ENCODE assay signal across 8 cellular contexts in genomic region chr5:76082790-76083554, GRCh38. TPM values are rescaled to one million over a fixed set of nuclear protein-coding genes. Genes with fewer than 3 reads are reported as not detected.
DNase-seq lines count a peak whose midpoint lies in the region; ATAC-seq and TF ChIP-seq lines count a peak whose summit lies in the region.

Gene SV2C, plus strand, starts transcription at chr5:76083383. Its CDS starts 48,368 bp downstream, at chr5:76131751.

- DNase-seq in GM10266 (ENCODE audit: extremely low spot score) (peak; percentile 30), NCI-H2171 (lab: John Stamatoyannopoulos, UW) (peak; percentile 33), astrocyte of the cerebellum (ENCODE audit: low read depth) (no peak), lung (ENCODE audit: low spot score) (no peak), thoracic aorta (ENCODE audit: low spot score) (no peak), HK-2 (ENCODE audit: unreplicated experiment) (no peak)

- in situ Hi-C loops in astrocyte of the cerebellum (cut with HindIII; ENCODE audit: low sequenced_read_pairs), result no loop called here

- H3K9me3 ChIP-seq in lung (ENCODE audit: control insufficient read depth in 2 of 2, insufficient read depth in 1 of 2, low read length in 1 of 2) (peaks cover 0 to 10% of the 10 kb centered on the region in 2 donors), thoracic aorta (no peaks in the 10 kb centered on the region)

- H3K36me3 ChIP-seq in lung (ENCODE audit: control insufficient read depth in 2 of 2, insufficient read depth in 2 of 2, low read length in 2 of 2), result no peaks in the 10 kb centered on the region
- no peaks in the 10 kb centered on the region for H3K36me3 ChIP-seq in thoracic aorta

- TF ChIP-seq CTCF in GM10266 (IDR thresholded peaks at IDR 0.05; ENCODE audit: control insufficient read depth, insufficient read depth, low read depth, missing control alignments) (no peak), astrocyte of the cerebellum (IDR thresholded peaks at IDR 0.05; ENCODE audit: low read depth, low read length, missing control alignments) (no peak), lung (IDR thresholded peaks at IDR 0.05; ENCODE audit: control extremely low read depth, extremely low read depth) (no peak), thoracic aorta (IDR thresholded peaks at IDR 0.05) (no peak)

- H3K27me3 ChIP-seq in lung (ENCODE audit: control insufficient read depth, insufficient read depth) (peaks cover 16% of the 10 kb centered on the region), thoracic aorta (replicated peaks; ENCODE audit: insufficient read depth) (no peaks in the 10 kb centered on the region)

- no peak within 1 kb of the TSS for H3K27ac ChIP-seq in lung (ENCODE audit: low read depth in 1 of 2, low read length in 1 of 2)
- H3K27ac ChIP-seq in thoracic aorta, result no peak within 1 kb of the TSS

- WGBS in lung, 2 donors, result 1% methylated on average over 52 to 63 of the region's 63 CpGs

- peaks cover 0 to 14% of the 10 kb centered on the region in 2 donors for H3K4me1 ChIP-seq in lung (ENCODE audit: control insufficient read depth in 2 of 2, insufficient read depth in 2 of 2, low read length in 2 of 2)
- H3K4me1 ChIP-seq in thoracic aorta (ENCODE audit: control insufficient read depth in 1 of 2, low read depth in 2 of 2), result peaks cover 14 to 24% of the 10 kb centered on the region in 2 donors

- ATAC-seq in lung (ENCODE audit: insufficient read depth, low FRiP score), result no peak
- no peak for ATAC-seq in thoracic aorta (ENCODE audit: insufficient number of reproducible peaks, low FRiP score, low read depth)
- ATAC-seq in HG03460 (IDR thresholded peaks at IDR 0.05; ENCODE audit: unreplicated experiment), result no peak
- ATAC-seq in HG03442 (IDR thresholded peaks at IDR 0.05; ENCODE audit: unreplicated experiment), result no peak

- H3K4me3 ChIP-seq in astrocyte of the cerebellum (ENCODE audit: low read depth, low read length) (peak within 1 kb of the TSS; percentile 15), lung (peak within 1 kb of the TSS; percentile 36), thoracic aorta (peak within 1 kb of the TSS; percentile 50)

RNA-seq across cellular contexts. Expression of gene SV2C, which starts in this region (rescaled TPM):
- total RNA-seq in lung, result under 1 TPM; 0.37 to 0.40 TPM
- under 1 TPM in 1 of 2 donors, not detected in 1; 0.01 TPM for polyA plus RNA-seq in lung
- under 1 TPM; 0.14 TPM for total RNA-seq in thoracic aorta

Comparison
In these comparisons a context has a peak if more than half of its experiments do, and no peak if none do; other contexts are left out.
1. DNase-seq: peak in GM10266 (single experiment) and NCI-H2171 (single experiment); none in astrocyte of the cerebellum (single experiment), lung (single experiment), thoracic aorta (single experiment) and HK-2 (single experiment).
2. Peak in every context shown above with its lines, with median percentiles within 50 percentile points of each other: H3K4me3 ChIP-seq.